Comparison of ENCODE assay signal across 28 cellular contexts in the genomic region with DNA sequence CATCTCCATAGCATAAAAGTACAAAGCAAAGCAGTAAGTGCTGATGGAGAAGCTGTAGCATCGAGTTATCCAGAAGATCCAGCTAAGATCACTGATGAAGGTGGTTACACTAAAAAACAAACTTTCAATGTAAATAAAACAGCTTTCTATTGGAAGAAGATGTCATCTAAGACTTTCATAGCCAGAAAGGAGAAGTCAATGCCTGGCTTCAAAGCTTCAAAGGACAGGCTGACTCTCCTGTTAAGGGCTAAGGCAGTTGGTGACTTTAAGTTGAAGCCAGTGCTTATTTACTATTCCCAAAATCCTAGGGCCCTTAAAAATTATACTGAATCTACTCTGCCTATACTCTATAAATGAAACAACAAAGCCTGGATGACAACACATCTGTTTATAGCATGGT. TPM values are rescaled to one million over a fixed set of nuclear protein-coding genes. Genes with fewer than 3 reads are reported as not detected.
DNase-seq lines count a peak whose midpoint lies in the region; ATAC-seq and TF ChIP-seq lines count a peak whose summit lies in the region.
"Had no signal": no experiment of that assay in that cellular context is flagged by ENCODE, and none has a peak within 500 bp of the region (broad histone marks: within the 10 kb centered on the region; RNA-seq: fewer than 3 reads in every experiment).

No MANE protein-coding gene starts in this region.

- H3K4me1 ChIP-seq in psoas muscle, result no peaks in the 10 kb centered on the region
- H3K4me1 ChIP-seq: BE2C, testis, vagina had no signal

- H3K36me3 ChIP-seq in psoas muscle (ENCODE audit: insufficient read depth in 1 of 2, low read depth in 1 of 2), result no peaks in the 10 kb centered on the region
- H3K36me3 ChIP-seq: BE2C, vagina, WERI-Rb-1 had no signal

- peak overlapping the region; percentile 11 to 14 for H3K4me3 Mint-ChIP-seq in activated T-cell treated with anti-CD3 and anti-CD28 coated beads, Interleukin-2, amount 50 U/mL, for 72 hours
- no peak overlapping the region for H3K4me3 Mint-ChIP-seq in activated T-cell treated with anti-CD3 and anti-CD28 coated beads, Interleukin-2, amount 50 U/mL, for 24 hours
- H3K4me3 Mint-ChIP-seq in stimulated activated naive B cell treated with anti-CD40 and anti-IgM and Interleukin-4, amounts not matched to agents 10 μg/mL and 1 μg/mL and 100 μg/mL, for 72 hours, result no peak overlapping the region
- H3K4me3 Mint-ChIP-seq: activated CD4-positive, alpha-beta memory T cell treated with anti-CD3 and anti-CD28 coated beads, Interleukin-2, amount 10 ng/mL, durations not matched to agents 7 days and 5 days; activated naive CD8-positive, alpha-beta T cell treated with anti-CD3 and anti-CD28 coated beads, Interleukin-2, amount 10 ng/mL, durations not matched to agents 7 days and 5 days; naive thymus-derived CD8-positive, alpha-beta T cell; stimulated activated effector memory CD8-positive, alpha-beta T cell treated with anti-CD3 and anti-CD28 coated beads, Interleukin-12 subunit alpha, Interleukin-12 subunit beta, amount 100 ng/mL, for 72 hours had no signal

- no peak for DNase-seq in activated T-cell treated with anti-CD3 and anti-CD28 coated beads, Interleukin-2, amount 50 U/mL, for 72 hours
- no peak for DNase-seq in activated T-cell treated with anti-CD3 and anti-CD28 coated beads, Interleukin-2, amount 50 U/mL, for 24 hours
- DNase-seq in OCI-M1 (lab: John Stamatoyannopoulos, UW) (peak; percentile 70), superior temporal gyrus (ENCODE audit: extremely low spot score) (no peak), psoas muscle (no peak), NCI-H2227 (lab: John Stamatoyannopoulos, UW; ENCODE audit: unreplicated experiment) (no peak)
- DNase-seq in stimulated activated naive B cell treated with anti-CD40 and anti-IgM and Interleukin-4, amounts not matched to agents 10 μg/mL and 1 μg/mL and 100 μg/mL, for 72 hours, result no peak
- DNase-seq: activated CD4-positive, alpha-beta memory T cell treated with anti-CD3 and anti-CD28 coated beads, Interleukin-2, amount 10 ng/mL, durations not matched to agents 7 days and 5 days; activated effector memory CD4-positive, alpha-beta T cell treated with anti-CD3 and anti-CD28 coated beads, Interleukin-2, amount 50 U/mL, for 16 hours; activated naive CD8-positive, alpha-beta T cell treated with anti-CD3 and anti-CD28 coated beads, Interleukin-2, amount 10 ng/mL, durations not matched to agents 7 days and 5 days; BE2C; GM23248; HFFc6; IMR-90; midbrain; naive thymus-derived CD8-positive, alpha-beta T cell; NCI-H187 treated with DMSO at 0.1 percent for 48 hours; NCI-H69; stimulated activated CD4-positive, alpha-beta T cell treated with anti-CD3 and anti-CD28 coated beads, Interleukin-2, amount 100 ng/mL, for 48 hours; testis; WERI-Rb-1 had no signal

- H3K27me3 ChIP-seq in psoas muscle (ENCODE audit: insufficient read depth in 3 of 3, low read length in 2 of 3), result no peaks in the 10 kb centered on the region
- H3K27me3 ChIP-seq: BE2C, testis, vagina had no signal

- intact Hi-C loops in psoas muscle (cut with DNase I), result no loop called here

- no peak overlapping the region for H3K27ac ChIP-seq in psoas muscle
- H3K27ac ChIP-seq: A549, RWPE1, SK-N-MC, testis, vagina, WERI-Rb-1 had no signal

- TF ChIP-seq CTCF in psoas muscle (IDR thresholded peaks at IDR 0.05), result no peak

- peaks cover 37% of the 10 kb centered on the region for H3K4me1 Mint-ChIP-seq in activated T-cell treated with anti-CD3 and anti-CD28 coated beads, Interleukin-2, amount 50 U/mL, for 72 hours (ENCODE audit: low read depth)
- peaks cover 32% of the 10 kb centered on the region for H3K4me1 Mint-ChIP-seq in activated T-cell treated with anti-CD3 and anti-CD28 coated beads, Interleukin-2, amount 50 U/mL, for 24 hours (ENCODE audit: low read depth)
- H3K4me1 Mint-ChIP-seq in stimulated activated naive B cell treated with anti-CD40 and anti-IgM and Interleukin-4, amounts not matched to agents 10 μg/mL and 1 μg/mL and 100 μg/mL, for 72 hours, result peaks cover 37 to 66% of the 10 kb centered on the region in 2 donors

- peaks cover 2 to 9% of the 10 kb centered on the region in 2 donors for H3K36me3 Mint-ChIP-seq in activated T-cell treated with anti-CD3 and anti-CD28 coated beads, Interleukin-2, amount 50 U/mL, for 72 hours (ENCODE audit: insufficient read depth in 2 of 2)
- H3K36me3 Mint-ChIP-seq in activated T-cell treated with anti-CD3 and anti-CD28 coated beads, Interleukin-2, amount 50 U/mL, for 24 hours (ENCODE audit: low read depth), result peaks cover 49% of the 10 kb centered on the region
- peaks cover 13 to 43% of the 10 kb centered on the region in 2 donors for H3K36me3 Mint-ChIP-seq in stimulated activated naive B cell treated with anti-CD40 and anti-IgM and Interleukin-4, amounts not matched to agents 10 μg/mL and 1 μg/mL and 100 μg/mL, for 72 hours

- H3K4me3 ChIP-seq in psoas muscle, result no peak overlapping the region
- H3K4me3 ChIP-seq: A549, GM23248, SK-N-MC, smooth muscle cell, testis, vagina had no signal

- H3K27me3 Mint-ChIP-seq in activated T-cell treated with anti-CD3 and anti-CD28 coated beads, Interleukin-2, amount 50 U/mL, for 72 hours (ENCODE audit: low read depth), result no peaks in the 10 kb centered on the region
- no peaks in the 10 kb centered on the region for H3K27me3 Mint-ChIP-seq in activated T-cell treated with anti-CD3 and anti-CD28 coated beads, Interleukin-2, amount 50 U/mL, for 24 hours
- no peaks in the 10 kb centered on the region for H3K27me3 Mint-ChIP-seq in stimulated activated naive B cell treated with anti-CD40 and anti-IgM and Interleukin-4, amounts not matched to agents 10 μg/mL and 1 μg/mL and 100 μg/mL, for 72 hours
- H3K27me3 Mint-ChIP-seq: activated CD4-positive, alpha-beta memory T cell treated with anti-CD3 and anti-CD28 coated beads, Interleukin-2, amount 10 ng/mL, durations not matched to agents 7 days and 5 days; activated naive CD8-positive, alpha-beta T cell treated with anti-CD3 and anti-CD28 coated beads, Interleukin-2, amount 10 ng/mL, durations not matched to agents 7 days and 5 days; naive thymus-derived CD8-positive, alpha-beta T cell had no signal

- WGBS in psoas muscle, 3 donors, result 95% methylated on average over 1 of the region's 1 CpG

- H3K9me3 Mint-ChIP-seq in activated T-cell treated with anti-CD3 and anti-CD28 coated beads, Interleukin-2, amount 50 U/mL, for 72 hours, result no peaks in the 10 kb centered on the region
- no peaks in the 10 kb centered on the region for H3K9me3 Mint-ChIP-seq in activated T-cell treated with anti-CD3 and anti-CD28 coated beads, Interleukin-2, amount 50 U/mL, for 24 hours
- peaks cover 2 to 4% of the 10 kb centered on the region in 2 donors for H3K9me3 Mint-ChIP-seq in stimulated activated naive B cell treated with anti-CD40 and anti-IgM and Interleukin-4, amounts not matched to agents 10 μg/mL and 1 μg/mL and 100 μg/mL, for 72 hours
- H3K9me3 Mint-ChIP-seq: activated CD4-positive, alpha-beta memory T cell treated with anti-CD3 and anti-CD28 coated beads, Interleukin-2, amount 10 ng/mL, durations not matched to agents 7 days and 5 days; HFFc6; naive thymus-derived CD8-positive, alpha-beta T cell; stimulated activated effector memory CD8-positive, alpha-beta T cell treated with anti-CD3 and anti-CD28 coated beads, Interleukin-12 subunit alpha, Interleukin-12 subunit beta, amount 100 ng/mL, for 72 hours had no signal

- ATAC-seq in activated T-cell treated with anti-CD3 and anti-CD28 coated beads, Interleukin-2, amount 50 U/mL, for 72 hours (replicated peaks in 1 of 2), result no peak
- ATAC-seq in HG02885 (IDR thresholded peaks at IDR 0.05; ENCODE audit: poor library complexity, unreplicated experiment), result peak; percentile 30
- ATAC-seq in stimulated activated naive B cell treated with anti-CD40 and anti-IgM and Interleukin-4, amounts not matched to agents 10 μg/mL and 1 μg/mL and 100 μg/mL, for 72 hours (replicated peaks), result peak in 1 of 2 donors; percentile 31
- no peak for ATAC-seq in psoas muscle
- ATAC-seq: A549; naive thymus-derived CD8-positive, alpha-beta T cell; stimulated activated effector memory CD8-positive, alpha-beta T cell treated with anti-CD3 and anti-CD28 coated beads, Interleukin-12 subunit alpha, Interleukin-12 subunit beta, amount 100 ng/mL, for 72 hours had no signal

- H3K27ac Mint-ChIP-seq in activated T-cell treated with anti-CD3 and anti-CD28 coated beads, Interleukin-2, amount 50 U/mL, for 72 hours, result no peak overlapping the region
- H3K27ac Mint-ChIP-seq in activated T-cell treated with anti-CD3 and anti-CD28 coated beads, Interleukin-2, amount 50 U/mL, for 24 hours, result no peak overlapping the region
- peak overlapping the region; percentile 44 for H3K27ac Mint-ChIP-seq in stimulated activated naive B cell treated with anti-CD40 and anti-IgM and Interleukin-4, amounts not matched to agents 10 μg/mL and 1 μg/mL and 100 μg/mL, for 72 hours
- H3K27ac Mint-ChIP-seq: activated CD4-positive, alpha-beta memory T cell treated with anti-CD3 and anti-CD28 coated beads, Interleukin-2, amount 10 ng/mL, durations not matched to agents 7 days and 5 days; activated naive CD8-positive, alpha-beta T cell treated with anti-CD3 and anti-CD28 coated beads, Interleukin-2, amount 10 ng/mL, durations not matched to agents 7 days and 5 days; stimulated activated effector memory CD8-positive, alpha-beta T cell treated with anti-CD3 and anti-CD28 coated beads, Interleukin-12 subunit alpha, Interleukin-12 subunit beta, amount 100 ng/mL, for 72 hours had no signal

- H3K9me3 ChIP-seq in psoas muscle, result no peaks in the 10 kb centered on the region
- H3K9me3 ChIP-seq: A549, BE2C, testis, vagina had no signal

RNA-seq across cellular contexts. Expression of a gene that starts 44.0 kb away (rescaled TPM):
- 10 to 100 TPM; 25.6 to 31.0 TPM for total RNA-seq in activated T-cell treated with anti-CD3 and anti-CD28 coated beads, Interleukin-2, amount 50 U/mL, for 72 hours
- total RNA-seq in psoas muscle, result 10 to 100 TPM in 3 of 4 donors, 1 to 10 TPM in 1; 8.0 to 15.5 (median 12.4) TPM
- 10 to 100 TPM in 1 of 3 donors, 1 to 10 TPM in 2; 3.0 to 10.8 (median 9.9) TPM for polyA plus RNA-seq in psoas muscle

RNA-seq across cellular contexts. Expression of a gene that starts 44.2 kb away (rescaled TPM):
- total RNA-seq in activated T-cell treated with anti-CD3 and anti-CD28 coated beads, Interleukin-2, amount 50 U/mL, for 72 hours, result 10 to 100 TPM; 21.9 to 35.1 TPM
- total RNA-seq in psoas muscle, result 10 to 100 TPM in 1 of 4 donors, 1 to 10 TPM in 3; 7.1 to 10.8 (median 8.5) TPM
- polyA plus RNA-seq in psoas muscle, result 10 to 100 TPM in 1 of 3 donors, 1 to 10 TPM in 2; 3.1 to 10.3 (median 4.3) TPM

Comparison
In these comparisons a context has a peak if more than half of its experiments do, and no peak if none do; other contexts are left out.
1. H3K4me3 Mint-ChIP-seq: peak in activated T-cell treated with anti-CD3 and anti-CD28 coated beads, Interleukin-2, amount 50 U/mL, for 72 hours (2 of 2); none in activated T-cell treated with anti-CD3 and anti-CD28 coated beads, Interleukin-2, amount 50 U/mL, for 24 hours (single experiment) and stimulated activated naive B cell treated with anti-CD40 and anti-IgM and Interleukin-4, amounts not matched to agents 10 μg/mL and 1 μg/mL and 100 μg/mL, for 72 hours (0 of 2).